Comparison of ENCODE assay signal across 27 cellular contexts in genomic region chr1:111163363-111163762, GRCh38. TPM values are rescaled to one million over a fixed set of nuclear protein-coding genes. Genes with fewer than 3 reads are reported as not detected.
"Had no signal": no experiment of that assay in that cellular context is flagged by ENCODE, and none has a peak within 500 bp of the region (broad histone marks: within the 10 kb centered on the region; RNA-seq: fewer than 3 reads in every experiment).

No MANE protein-coding gene starts in this region.

- H3K36me3 ChIP-seq: pancreas had no signal

- H3K27me3 ChIP-seq: esophagus squamous epithelium, neutrophil, pancreas, right lobe of liver, suprapubic skin, transverse colon, vagina had no signal

- H3K4me3 ChIP-seq: esophagus squamous epithelium, lung, pancreas, right lobe of liver, suprapubic skin, transverse colon, vagina had no signal

- H3K9me3 ChIP-seq: esophagus squamous epithelium, neutrophil, pancreas, right lobe of liver, suprapubic skin, transverse colon, vagina had no signal

- ATAC-seq: effector memory CD8-positive, alpha-beta T cell; left colon; natural killer cell treated with Interleukin-12 subunit alpha and Interleukin-12 subunit beta and Interleukin-15 and Interleukin-18, amount 100 ng/mL, for 72 hours; right lobe of liver; stimulated activated naive CD8-positive, alpha-beta T cell treated with anti-CD3 and anti-CD28 coated beads, Interleukin-15, amount 100 ng/mL, for 72 hours had no signal

- H3K27ac ChIP-seq: esophagus squamous epithelium, neutrophil, pancreas, right lobe of liver, suprapubic skin, transverse colon, vagina had no signal

- H3K4me1 ChIP-seq: esophagus squamous epithelium, pancreas, right lobe of liver, suprapubic skin, vagina had no signal

- DNase-seq: cortex of kidney; effector memory CD8-positive, alpha-beta T cell; erythroblast; esophagus squamous epithelium; head of caudate nucleus; hypothalamus; immature natural killer cell; islet precursor cell; kidney glomerular epithelial cell; left colon; pancreas; retina; right lobe of liver; small intestine; stimulated activated CD4-positive, alpha-beta T cell treated with anti-CD3 and anti-CD28 coated beads, Interleukin-12 subunit alpha, Interleukin-12 subunit beta, amount 100 ng/mL, for 4 hours; stimulated activated CD4-positive, alpha-beta T cell treated with anti-CD3 and anti-CD28 coated beads, Interleukin-1b, Interleukin-23, amount 100 ng/mL, for 48 hours; stimulated activated CD4-positive, alpha-beta T cell treated with anti-CD3 and anti-CD28 coated beads, Interleukin-4, amount 100 ng/mL, for 1 hour; stimulated activated CD8-positive, alpha-beta memory T cell treated with anti-CD3 and anti-CD28 coated beads, Interleukin-4, amount 100 ng/mL, for 48 hours; stimulated activated naive CD4-positive, alpha-beta T cell; stimulated activated naive CD8-positive, alpha-beta T cell treated with anti-CD3 and anti-CD28 coated beads, Interleukin-15, amount 100 ng/mL, for 72 hours; transverse colon had no signal

RNA-seq across cellular contexts. Expression of gene DENND2D, which starts 37.1 kb away (rescaled TPM):
- total RNA-seq: neural crest cell had no signal
